Comparison of ENCODE assay signal across 8 cellular contexts in genomic region chr5:150778517-150779396, GRCh38. TPM values are rescaled to one million over a fixed set of nuclear protein-coding genes. Genes with fewer than 3 reads are reported as not detected.
DNase-seq lines count a peak whose midpoint lies in the region; ATAC-seq and TF ChIP-seq lines count a peak whose summit lies in the region.

Gene SMIM3 (plus strand): TSS chr5:150778757. CDS start chr5:150795441, 16,684 bp downstream.

- peak within 1 kb of the TSS; percentile 95 for H3K4me3 Mint-ChIP-seq in neural crest cell

- TF ChIP-seq CTCF in foreskin keratinocyte (conservative IDR thresholded peaks at IDR 0.05) (peak; percentile 74), neural crest cell (conservative IDR thresholded peaks at IDR 0.05) (peak; percentile 56), tibial nerve (IDR thresholded peaks at IDR 0.05) (peak in 4 of 5 experiments; percentile 23 to 43 (median 28))

- H3K36me3 Mint-ChIP-seq in neural crest cell (ENCODE audit: low read depth), result no peaks in the 10 kb centered on the region

- WGBS in tibial nerve, 2 donors, result 0 to 2% methylated on average over 46 to 59 of the region's 59 CpGs

- peak within 1 kb of the TSS; percentile 18 for H3K27ac ChIP-seq in SJCRH30
- H3K27ac ChIP-seq in foreskin keratinocyte, result peak within 1 kb of the TSS; percentile 41
- H3K27ac ChIP-seq in tibial nerve, result peak within 1 kb of the TSS; percentile 79 to 96 (median 93)

- H3K9me3 ChIP-seq in SJCRH30 (replicated peaks), result no peaks in the 10 kb centered on the region
- no peaks in the 10 kb centered on the region for H3K9me3 ChIP-seq in tibial nerve

- TF ChIP-seq EP300 in tibial nerve (IDR thresholded peaks at IDR 0.05), result peak; percentile 46 to 71

- H3K27ac Mint-ChIP-seq in neural crest cell (ENCODE audit: unreplicated experiment), result peak within 1 kb of the TSS; percentile 93

- peaks cover 18% of the 10 kb centered on the region for H3K4me1 Mint-ChIP-seq in neural crest cell

- DNase-seq in DMS79 treated with DMSO at 0.1 percent for 48 hours (lab: John Stamatoyannopoulos, UW), result peak; percentile 21
- DNase-seq in DMS79 (lab: John Stamatoyannopoulos, UW), result no peak
- peak; percentile 69 to 77 for DNase-seq in SJCRH30
- peak; percentile 40 for DNase-seq in activated gamma-delta T cell treated with anti-CD3 and anti-CD28 coated beads, Interleukin-2, amount 50 U/mL, for 16 hours (ENCODE audit: low read depth)
- peak in 1 of 2 donors; percentile 47 for DNase-seq in foreskin keratinocyte
- DNase-seq in neural crest cell (ENCODE audit: low read depth, low spot score), result peak; percentile 59
- peak; percentile 67 to 70 for DNase-seq in tibial nerve (ENCODE audit: low spot score in 2 of 2)

- peak; percentile 41 for ATAC-seq in HG03432 (IDR thresholded peaks at IDR 0.05; ENCODE audit: unreplicated experiment)
- ATAC-seq in foreskin keratinocyte, result peak; percentile 61

- H3K27me3 Mint-ChIP-seq in neural crest cell (ENCODE audit: low read depth), result peaks cover 33% of the 10 kb centered on the region

- H3K27me3 ChIP-seq in SJCRH30, result no peaks in the 10 kb centered on the region
- H3K27me3 ChIP-seq in foreskin keratinocyte, result no peaks in the 10 kb centered on the region
- no peaks in the 10 kb centered on the region for H3K27me3 ChIP-seq in tibial nerve

- peak in 1 of 2 donors; percentile 54 for TF ChIP-seq POLR2A in tibial nerve (IDR thresholded peaks at IDR 0.05)

- no peaks in the 10 kb centered on the region for H3K9me3 Mint-ChIP-seq in neural crest cell

- H3K36me3 ChIP-seq in SJCRH30, result no peaks in the 10 kb centered on the region
- no peaks in the 10 kb centered on the region for H3K36me3 ChIP-seq in tibial nerve

- H3K4me1 ChIP-seq in SJCRH30 (peaks cover 27% of the 10 kb centered on the region), foreskin keratinocyte (peaks cover 40% of the 10 kb centered on the region), tibial nerve (peaks cover 0 to 56% (median 45%) of the 10 kb centered on the region in 4 donors)

- H3K4me3 ChIP-seq in SJCRH30 (peak within 1 kb of the TSS; percentile 64), tibial nerve (peak within 1 kb of the TSS; percentile 53 to 89 (median 72))

RNA-seq across cellular contexts. Expression of gene SMIM3, which starts in this region (rescaled TPM):
- 11.7 and 13.3 TPM in 2 replicates for total RNA-seq in SJCRH30 (2014; rRNA removed; shearing (Covaris generic))
- 18.9 and 20.3 TPM in 2 replicates for total RNA-seq in foreskin keratinocyte
- polyA plus RNA-seq in foreskin keratinocyte, result 19.1 and 22.6 TPM in 2 replicates
- 5.7 and 7.0 TPM in 2 replicates for total RNA-seq in neural crest cell
- total RNA-seq in tibial nerve, result 10 to 100 TPM; 33.0 to 54.3 (median 38.3) TPM

Comparison
In these comparisons a context has a peak if more than half of its experiments do, and no peak if none do; other contexts are left out.
1. H3K27ac ChIP-seq: peak in every context shown above with its lines; median percentile 93 in tibial nerve; 41 in foreskin keratinocyte; 18 in SJCRH30.